ENCODE assay signal across 1 cellular context in the genomic region with DNA sequence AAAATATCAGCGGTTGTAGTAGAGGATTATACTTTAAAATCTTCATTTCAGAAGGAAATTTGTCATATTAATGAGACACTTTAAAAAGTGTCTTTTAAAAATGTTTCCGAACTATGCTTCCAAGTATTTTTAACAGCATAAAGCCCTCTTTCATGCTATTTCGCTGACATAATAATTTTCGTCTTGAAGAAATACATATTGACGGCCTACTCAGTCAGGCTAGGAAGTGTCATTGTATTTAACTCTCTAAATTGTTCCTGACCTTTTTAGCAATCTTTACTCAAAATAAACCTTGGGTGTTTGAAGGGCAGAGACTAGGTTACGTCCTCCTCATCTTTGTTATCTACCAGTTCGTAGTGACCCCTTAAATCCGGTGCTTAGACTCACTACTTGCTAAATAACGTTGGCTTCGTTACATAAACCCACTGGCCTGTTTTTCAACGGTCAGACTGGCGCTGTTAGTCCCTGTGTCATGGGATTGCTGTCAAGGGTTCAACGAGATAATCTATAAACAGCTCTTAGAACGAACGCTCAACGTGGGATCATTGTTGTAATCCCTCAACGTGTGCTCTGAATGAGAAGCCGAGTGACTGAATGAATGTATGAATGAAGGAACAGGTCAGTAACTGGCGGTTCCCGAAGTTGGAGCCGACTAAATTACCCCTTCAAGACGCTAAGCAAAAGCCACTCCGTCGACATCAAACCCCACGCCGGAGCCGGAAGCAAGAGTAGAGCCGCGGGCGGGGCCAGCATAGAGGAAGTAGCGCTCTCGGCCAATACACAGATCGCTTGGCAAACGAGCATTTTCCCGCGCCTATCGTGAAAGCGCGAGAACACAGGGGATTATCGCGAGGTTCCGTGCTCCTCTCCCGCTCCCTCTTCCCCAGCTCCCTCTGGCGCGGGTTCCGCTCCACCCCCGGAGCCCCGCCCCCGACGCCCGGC.
TF ChIP-seq lines count a peak whose summit lies in the region.

No MANE protein-coding gene starts in this region.

TF ChIP-seq in HepG2, 621 proteins besides CTCF, POLR2A, EP300 and RAD21 (continued from another document and continues in another):
- TF ChIP-seq TMF1 (CRISPR knock-in tag; IDR thresholded peaks at IDR 0.05; ENCODE audit: low read depth) (peak; percentile 75; the same call in 1 of the 2 replicates), ZNF75D (CRISPR knock-in tag; IDR thresholded peaks at IDR 0.05; ENCODE audit: borderline replicate concordance) (no peak), SOX5 (CRISPR knock-in tag; IDR thresholded peaks at IDR 0.05; ENCODE audit: borderline replicate concordance) (no peak), ZBTB42 (CRISPR knock-in tag; IDR thresholded peaks at IDR 0.05) (no peak), ELF1 (CRISPR knock-in tag; IDR thresholded peaks at IDR 0.05) (peak; percentile 90), ZNF24 (IDR thresholded peaks at IDR 0.05) (no peak), ZNF558 (CRISPR knock-in tag; IDR thresholded peaks at IDR 0.05; ENCODE audit: borderline replicate concordance) (no peak), CHD2 (IDR thresholded peaks at IDR 0.05; ENCODE audit: low read depth, low read length) (peak; percentile 99), PAWR (CRISPR knock-in tag; IDR thresholded peaks at IDR 0.05; ENCODE audit: borderline replicate concordance) (no peak), THAP11 (CRISPR knock-in tag; IDR thresholded peaks at IDR 0.05) (peak; percentile 87), ZNF749 (CRISPR knock-in tag; IDR thresholded peaks at IDR 0.05; ENCODE audit: borderline replicate concordance) (peak; percentile 40; the same call in 1 of the 2 replicates), ZNF782 (CRISPR knock-in tag; IDR thresholded peaks at IDR 0.05; ENCODE audit: borderline replicate concordance) (no peak), SRSF4 (IDR thresholded peaks at IDR 0.05; ENCODE audit: low read depth, low read length, poor library complexity, severe bottlenecking) (no peak), ATAD3A (CRISPR knock-in tag; IDR thresholded peaks at IDR 0.05) (no peak), ZFP37 (CRISPR knock-in tag; IDR thresholded peaks at IDR 0.05; ENCODE audit: borderline replicate concordance) (no peak), NFIC (IDR thresholded peaks at IDR 0.05; ENCODE audit: low read length) (no peak), TCF7L2 (IDR thresholded peaks at IDR 0.05; ENCODE audit: low read depth, low read length) (no peak), KAT8 (CRISPR knock-in tag; IDR thresholded peaks at IDR 0.05) (peak; percentile 92), ZFP82 (CRISPR knock-in tag; IDR thresholded peaks at IDR 0.05; ENCODE audit: borderline replicate concordance) (0 out of 2 replicates have a peak, but pooled peaks have one; percentile 24), ZNF775 (CRISPR knock-in tag; IDR thresholded peaks at IDR 0.05; ENCODE audit: borderline replicate concordance) (no peak), HNF4G (IDR thresholded peaks at IDR 0.05; ENCODE audit: borderline replicate concordance, low read depth, low read length) (no peak), HNF4G (CRISPR knock-in tag; IDR thresholded peaks at IDR 0.05; ENCODE audit: borderline replicate concordance, low read depth) (no peak), SIN3B (IDR thresholded peaks at IDR 0.05; ENCODE audit: low read length) (0 out of 2 replicates have a peak, but pooled peaks have one; percentile 2), ZNF850 (CRISPR knock-in tag; conservative IDR thresholded peaks at IDR 0.05) (no peak), KDM5B (CRISPR knock-in tag; IDR thresholded peaks at IDR 0.05; ENCODE audit: borderline replicate concordance) (no peak), ZBTB3 (CRISPR knock-in tag; IDR thresholded peaks at IDR 0.05; ENCODE audit: borderline replicate concordance, low read depth) (no peak), U2AF2 (IDR thresholded peaks at IDR 0.05; ENCODE audit: low read depth, low read length) (no peak), ZNF569 (CRISPR knock-in tag; IDR thresholded peaks at IDR 0.05; ENCODE audit: borderline replicate concordance) (no peak), MAFF (IDR thresholded peaks at IDR 0.05; ENCODE audit: low read depth, low read length) (peak; percentile 54; the same call in 1 of the 2 replicates), NFATC3 (CRISPR knock-in tag; IDR thresholded peaks at IDR 0.05) (no peak), SP4 (CRISPR knock-in tag; IDR thresholded peaks at IDR 0.05) (0 out of 2 replicates have a peak, but pooled peaks have one; percentile 9)
- TF ChIP-seq, protein P1, sequence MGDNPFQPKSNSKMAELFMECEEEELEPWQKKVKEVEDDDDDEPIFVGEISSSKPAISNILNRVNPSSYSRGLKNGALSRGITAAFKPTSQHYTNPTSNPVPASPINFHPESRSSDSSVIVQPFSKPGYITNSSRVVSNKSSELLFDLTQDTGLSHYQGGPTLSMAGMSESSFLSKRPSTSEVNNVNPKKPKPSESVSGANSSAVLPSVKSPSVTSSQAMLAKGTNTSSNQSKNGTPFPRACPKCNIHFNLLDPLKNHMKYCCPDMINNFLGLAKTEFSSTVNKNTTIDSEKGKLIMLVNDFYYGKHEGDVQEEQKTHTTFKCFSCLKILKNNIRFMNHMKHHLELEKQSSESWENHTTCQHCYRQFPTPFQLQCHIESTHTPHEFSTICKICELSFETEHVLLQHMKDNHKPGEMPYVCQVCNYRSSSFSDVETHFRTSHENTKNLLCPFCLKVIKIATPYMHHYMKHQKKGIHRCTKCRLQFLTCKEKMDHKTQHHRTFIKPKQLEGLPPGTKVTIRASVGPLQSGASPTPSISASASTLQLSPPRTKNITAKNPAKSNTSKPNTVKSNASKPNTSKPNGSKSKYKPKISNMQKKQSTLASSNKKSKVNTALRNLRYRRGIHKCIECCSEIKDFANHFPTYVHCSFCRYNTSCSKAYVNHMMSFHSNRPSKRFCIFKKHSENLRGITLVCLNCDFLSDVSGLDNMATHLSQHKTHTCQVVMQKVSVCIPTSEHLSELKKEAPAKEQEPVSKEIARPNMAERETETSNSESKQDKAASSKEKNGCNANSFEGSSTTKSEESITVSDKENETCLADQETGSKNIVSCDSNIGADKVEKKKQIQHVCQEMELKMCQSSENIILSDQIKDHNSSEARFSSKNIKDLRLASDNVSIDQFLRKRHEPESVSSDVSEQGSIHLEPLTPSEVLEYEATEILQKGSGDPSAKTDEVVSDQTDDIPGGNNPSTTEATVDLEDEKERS (CRISPR knock-in tag; IDR thresholded peaks at IDR 0.05) = no peak
- TF ChIP-seq, protein P2, sequence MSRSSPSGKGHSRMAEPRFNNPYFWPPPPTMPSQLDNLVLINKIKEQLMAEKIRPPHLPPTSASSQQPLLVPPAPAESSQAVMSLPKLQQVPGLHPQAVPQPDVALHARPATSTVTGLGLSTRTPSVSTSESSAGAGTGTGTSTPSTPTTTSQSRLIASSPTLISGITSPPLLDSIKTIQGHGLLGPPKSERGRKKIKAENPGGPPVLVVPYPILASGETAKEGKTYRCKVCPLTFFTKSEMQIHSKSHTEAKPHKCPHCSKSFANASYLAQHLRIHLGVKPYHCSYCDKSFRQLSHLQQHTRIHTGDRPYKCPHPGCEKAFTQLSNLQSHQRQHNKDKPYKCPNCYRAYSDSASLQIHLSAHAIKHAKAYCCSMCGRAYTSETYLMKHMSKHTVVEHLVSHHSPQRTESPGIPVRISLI (CRISPR knock-in tag; IDR thresholded peaks at IDR 0.05; ENCODE audit: borderline replicate concordance) = no peak
- TF ChIP-seq, protein P3, sequence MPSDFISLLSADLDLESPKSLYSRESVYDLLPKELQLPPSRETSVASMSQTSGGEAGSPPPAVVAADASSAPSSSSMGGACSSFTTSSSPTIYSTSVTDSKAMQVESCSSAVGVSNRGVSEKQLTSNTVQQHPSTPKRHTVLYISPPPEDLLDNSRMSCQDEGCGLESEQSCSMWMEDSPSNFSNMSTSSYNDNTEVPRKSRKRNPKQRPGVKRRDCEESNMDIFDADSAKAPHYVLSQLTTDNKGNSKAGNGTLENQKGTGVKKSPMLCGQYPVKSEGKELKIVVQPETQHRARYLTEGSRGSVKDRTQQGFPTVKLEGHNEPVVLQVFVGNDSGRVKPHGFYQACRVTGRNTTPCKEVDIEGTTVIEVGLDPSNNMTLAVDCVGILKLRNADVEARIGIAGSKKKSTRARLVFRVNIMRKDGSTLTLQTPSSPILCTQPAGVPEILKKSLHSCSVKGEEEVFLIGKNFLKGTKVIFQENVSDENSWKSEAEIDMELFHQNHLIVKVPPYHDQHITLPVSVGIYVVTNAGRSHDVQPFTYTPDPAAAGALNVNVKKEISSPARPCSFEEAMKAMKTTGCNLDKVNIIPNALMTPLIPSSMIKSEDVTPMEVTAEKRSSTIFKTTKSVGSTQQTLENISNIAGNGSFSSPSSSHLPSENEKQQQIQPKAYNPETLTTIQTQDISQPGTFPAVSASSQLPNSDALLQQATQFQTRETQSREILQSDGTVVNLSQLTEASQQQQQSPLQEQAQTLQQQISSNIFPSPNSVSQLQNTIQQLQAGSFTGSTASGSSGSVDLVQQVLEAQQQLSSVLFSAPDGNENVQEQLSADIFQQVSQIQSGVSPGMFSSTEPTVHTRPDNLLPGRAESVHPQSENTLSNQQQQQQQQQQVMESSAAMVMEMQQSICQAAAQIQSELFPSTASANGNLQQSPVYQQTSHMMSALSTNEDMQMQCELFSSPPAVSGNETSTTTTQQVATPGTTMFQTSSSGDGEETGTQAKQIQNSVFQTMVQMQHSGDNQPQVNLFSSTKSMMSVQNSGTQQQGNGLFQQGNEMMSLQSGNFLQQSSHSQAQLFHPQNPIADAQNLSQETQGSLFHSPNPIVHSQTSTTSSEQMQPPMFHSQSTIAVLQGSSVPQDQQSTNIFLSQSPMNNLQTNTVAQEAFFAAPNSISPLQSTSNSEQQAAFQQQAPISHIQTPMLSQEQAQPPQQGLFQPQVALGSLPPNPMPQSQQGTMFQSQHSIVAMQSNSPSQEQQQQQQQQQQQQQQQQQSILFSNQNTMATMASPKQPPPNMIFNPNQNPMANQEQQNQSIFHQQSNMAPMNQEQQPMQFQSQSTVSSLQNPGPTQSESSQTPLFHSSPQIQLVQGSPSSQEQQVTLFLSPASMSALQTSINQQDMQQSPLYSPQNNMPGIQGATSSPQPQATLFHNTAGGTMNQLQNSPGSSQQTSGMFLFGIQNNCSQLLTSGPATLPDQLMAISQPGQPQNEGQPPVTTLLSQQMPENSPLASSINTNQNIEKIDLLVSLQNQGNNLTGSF (CRISPR knock-in tag; IDR thresholded peaks at IDR 0.05) = no peak
- TF ChIP-seq, protein P4, sequence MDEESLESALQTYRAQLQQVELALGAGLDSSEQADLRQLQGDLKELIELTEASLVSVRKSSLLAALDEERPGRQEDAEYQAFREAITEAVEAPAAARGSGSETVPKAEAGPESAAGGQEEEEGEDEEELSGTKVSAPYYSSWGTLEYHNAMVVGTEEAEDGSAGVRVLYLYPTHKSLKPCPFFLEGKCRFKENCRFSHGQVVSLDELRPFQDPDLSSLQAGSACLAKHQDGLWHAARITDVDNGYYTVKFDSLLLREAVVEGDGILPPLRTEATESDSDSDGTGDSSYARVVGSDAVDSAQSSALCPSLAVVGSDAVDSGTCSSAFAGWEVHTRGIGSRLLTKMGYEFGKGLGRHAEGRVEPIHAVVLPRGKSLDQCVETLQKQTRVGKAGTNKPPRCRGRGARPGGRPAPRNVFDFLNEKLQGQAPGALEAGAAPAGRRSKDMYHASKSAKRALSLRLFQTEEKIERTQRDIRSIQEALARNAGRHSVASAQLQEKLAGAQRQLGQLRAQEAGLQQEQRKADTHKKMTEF (CRISPR knock-in tag; IDR thresholded peaks at IDR 0.05) = peak; percentile 75; the same call in 1 of the 2 replicates
- TF ChIP-seq, protein P5, sequence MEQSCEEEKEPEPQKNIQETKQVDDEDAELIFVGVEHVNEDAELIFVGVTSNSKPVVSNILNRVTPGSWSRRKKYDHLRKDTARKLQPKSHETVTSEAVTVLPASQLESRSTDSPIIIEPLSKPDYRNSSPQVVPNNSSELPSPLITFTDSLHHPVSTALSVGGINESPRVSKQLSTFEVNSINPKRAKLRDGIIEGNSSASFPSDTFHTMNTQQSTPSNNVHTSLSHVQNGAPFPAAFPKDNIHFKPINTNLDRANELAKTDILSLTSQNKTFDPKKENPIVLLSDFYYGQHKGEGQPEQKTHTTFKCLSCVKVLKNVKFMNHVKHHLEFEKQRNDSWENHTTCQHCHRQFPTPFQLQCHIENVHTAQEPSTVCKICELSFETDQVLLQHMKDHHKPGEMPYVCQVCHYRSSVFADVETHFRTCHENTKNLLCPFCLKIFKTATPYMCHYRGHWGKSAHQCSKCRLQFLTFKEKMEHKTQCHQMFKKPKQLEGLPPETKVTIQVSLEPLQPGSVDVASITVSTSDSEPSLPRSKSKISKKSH (CRISPR knock-in tag; IDR thresholded peaks at IDR 0.05; ENCODE audit: borderline replicate concordance) = no peak
- TF ChIP-seq, protein P6, sequence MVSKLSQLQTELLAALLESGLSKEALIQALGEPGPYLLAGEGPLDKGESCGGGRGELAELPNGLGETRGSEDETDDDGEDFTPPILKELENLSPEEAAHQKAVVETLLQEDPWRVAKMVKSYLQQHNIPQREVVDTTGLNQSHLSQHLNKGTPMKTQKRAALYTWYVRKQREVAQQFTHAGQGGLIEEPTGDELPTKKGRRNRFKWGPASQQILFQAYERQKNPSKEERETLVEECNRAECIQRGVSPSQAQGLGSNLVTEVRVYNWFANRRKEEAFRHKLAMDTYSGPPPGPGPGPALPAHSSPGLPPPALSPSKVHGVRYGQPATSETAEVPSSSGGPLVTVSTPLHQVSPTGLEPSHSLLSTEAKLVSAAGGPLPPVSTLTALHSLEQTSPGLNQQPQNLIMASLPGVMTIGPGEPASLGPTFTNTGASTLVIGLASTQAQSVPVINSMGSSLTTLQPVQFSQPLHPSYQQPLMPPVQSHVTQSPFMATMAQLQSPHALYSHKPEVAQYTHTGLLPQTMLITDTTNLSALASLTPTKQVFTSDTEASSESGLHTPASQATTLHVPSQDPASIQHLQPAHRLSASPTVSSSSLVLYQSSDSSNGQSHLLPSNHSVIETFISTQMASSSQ (IDR thresholded peaks at IDR 0.05; ENCODE audit: low read depth) = no peak
- TF ChIP-seq, protein P6 (CRISPR knock-in tag; IDR thresholded peaks at IDR 0.05; ENCODE audit: borderline replicate concordance) = peak; percentile 40; the same call in 1 of the 2 replicates
- TF ChIP-seq, protein P7, sequence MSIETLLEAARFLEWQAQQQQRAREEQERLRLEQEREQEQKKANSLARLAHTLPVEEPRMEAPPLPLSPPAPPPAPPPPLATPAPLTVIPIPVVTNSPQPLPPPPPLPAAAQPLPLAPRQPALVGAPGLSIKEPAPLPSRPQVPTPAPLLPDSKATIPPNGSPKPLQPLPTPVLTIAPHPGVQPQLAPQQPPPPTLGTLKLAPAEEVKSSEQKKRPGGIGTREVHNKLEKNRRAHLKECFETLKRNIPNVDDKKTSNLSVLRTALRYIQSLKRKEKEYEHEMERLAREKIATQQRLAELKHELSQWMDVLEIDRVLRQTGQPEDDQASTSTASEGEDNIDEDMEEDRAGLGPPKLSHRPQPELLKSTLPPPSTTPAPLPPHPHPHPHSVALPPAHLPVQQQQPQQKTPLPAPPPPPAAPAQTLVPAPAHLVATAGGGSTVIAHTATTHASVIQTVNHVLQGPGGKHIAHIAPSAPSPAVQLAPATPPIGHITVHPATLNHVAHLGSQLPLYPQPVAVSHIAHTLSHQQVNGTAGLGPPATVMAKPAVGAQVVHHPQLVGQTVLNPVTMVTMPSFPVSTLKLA (IDR thresholded peaks at IDR 0.05) = peak; percentile 4; the same call in 1 of the 2 replicates
